18 cellular contexts compared by ENCODE assay signal in the genomic region with DNA sequence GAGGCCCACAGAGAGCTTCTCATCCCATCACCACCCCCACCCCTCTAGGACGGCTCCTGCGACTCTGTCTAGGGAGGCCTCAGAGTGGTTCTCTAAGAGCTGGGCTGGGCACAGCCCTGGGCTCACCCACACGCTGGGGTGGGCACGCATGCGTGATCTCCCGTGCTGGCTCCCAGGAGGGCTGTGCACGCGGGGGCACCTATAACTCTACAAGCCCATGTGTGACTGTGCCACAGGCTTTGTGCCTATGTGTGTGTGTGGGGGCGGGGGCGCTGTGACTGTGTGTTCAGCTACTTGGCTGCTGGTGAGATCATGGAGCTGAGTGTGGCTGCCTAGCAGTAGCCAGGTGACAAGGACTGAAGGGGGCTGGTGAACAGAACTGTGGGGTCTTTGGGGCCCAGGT. TPM values are rescaled to one million over a fixed set of nuclear protein-coding genes. Genes with fewer than 3 reads are reported as not detected.
A peak's percentile ranks its signal among the peaks of the same experiment; 100 is the strongest.
DNase-seq lines count a peak whose midpoint lies in the region; ATAC-seq and TF ChIP-seq lines count a peak whose summit lies in the region.
"Had no signal": no experiment of that assay in that cellular context is flagged by ENCODE, and none has a peak within 500 bp of the region (broad histone marks: within the 10 kb centered on the region; RNA-seq: fewer than 3 reads in every experiment).

No MANE protein-coding gene starts in this region.

- H3K27ac ChIP-seq in PC-3 (ENCODE audit: low read length) (no peak overlapping the region), dorsolateral prefrontal cortex (peak overlapping the region in 52 of 59 donors; percentile 23 to 94 (median 79))
- H3K27ac ChIP-seq: KMS-11 had no signal

- no peak overlapping the region for H2AFZ ChIP-seq in PC-3 (ENCODE audit: low read length)

- H3K9me2 ChIP-seq in PC-3 (replicated peaks; ENCODE audit: low read length), result no peaks in the 10 kb centered on the region

- no peak for ATAC-seq in activated T-cell treated with anti-CD3 and anti-CD28 coated beads, Interleukin-2, amount 50 U/mL, for 4 hours
- ATAC-seq in PC-3, result no peak

- H3K4me1 Mint-ChIP-seq in activated T-cell treated with anti-CD3 and anti-CD28 coated beads, Interleukin-2, amount 50 U/mL, for 24 hours (ENCODE audit: low read depth), result peaks cover 23% of the 10 kb centered on the region
- H3K4me1 Mint-ChIP-seq in activated T-cell treated with anti-CD3 and anti-CD28 coated beads, Interleukin-2, amount 50 U/mL, for 4 hours (ENCODE audit: low read depth), result peaks cover 19% of the 10 kb centered on the region
- H3K4me1 Mint-ChIP-seq in T-helper 2 cell treated with Interferon-gamma antibody and Interleukin-4, amounts not matched to agents 5 μg/mL and 100 μg/mL, for 36 hours (ENCODE audit: low read depth), result peaks cover 8% of the 10 kb centered on the region

- H3K36me3 ChIP-seq in PC-3 (ENCODE audit: low read depth, low read length), result no peaks in the 10 kb centered on the region

- H3K27me3 Mint-ChIP-seq in activated T-cell treated with anti-CD3 and anti-CD28 coated beads, Interleukin-2, amount 50 U/mL, for 24 hours, result peaks cover 54% of the 10 kb centered on the region
- peaks cover 39% of the 10 kb centered on the region for H3K27me3 Mint-ChIP-seq in activated T-cell treated with anti-CD3 and anti-CD28 coated beads, Interleukin-2, amount 50 U/mL, for 4 hours (ENCODE audit: low read depth)
- peaks cover 45% of the 10 kb centered on the region for H3K27me3 Mint-ChIP-seq in T-helper 2 cell treated with Interferon-gamma antibody and Interleukin-4, amounts not matched to agents 5 μg/mL and 100 μg/mL, for 36 hours (ENCODE audit: low read depth)

- BruUV-seq in PC-3 (replicated peaks; lab: Mats Ljungman, UMichigan), result no TSS peak

- H3K9me3 ChIP-seq in PC-3 (ENCODE audit: low read length), result no peaks in the 10 kb centered on the region

- peaks cover 14% of the 10 kb centered on the region for H3K4me1 ChIP-seq in PC-3 (ENCODE audit: insufficient read depth, low read length)

- in situ Hi-C loops in KBM-7 (cut with MboI; ENCODE audit: low pct_unique_long_range_greater_than_20kb, low sequenced_read_pairs), result no loop called here

- no peaks in the 10 kb centered on the region for H3K36me3 Mint-ChIP-seq in activated T-cell treated with anti-CD3 and anti-CD28 coated beads, Interleukin-2, amount 50 U/mL, for 24 hours (ENCODE audit: low read depth)
- no peaks in the 10 kb centered on the region for H3K36me3 Mint-ChIP-seq in activated T-cell treated with anti-CD3 and anti-CD28 coated beads, Interleukin-2, amount 50 U/mL, for 4 hours (ENCODE audit: insufficient read depth)
- no peaks in the 10 kb centered on the region for H3K36me3 Mint-ChIP-seq in T-helper 2 cell treated with Interferon-gamma antibody and Interleukin-4, amounts not matched to agents 5 μg/mL and 100 μg/mL, for 36 hours (ENCODE audit: low read depth)
- H3K36me3 Mint-ChIP-seq: CD4-positive, alpha-beta memory T cell had no signal

- no peaks in the 10 kb centered on the region for H3K79me2 ChIP-seq in PC-3 (ENCODE audit: low read length)

- H3K4me3 Mint-ChIP-seq in activated T-cell treated with anti-CD3 and anti-CD28 coated beads, Interleukin-2, amount 50 U/mL, for 24 hours, result no peak overlapping the region
- no peak overlapping the region for H3K4me3 Mint-ChIP-seq in activated T-cell treated with anti-CD3 and anti-CD28 coated beads, Interleukin-2, amount 50 U/mL, for 4 hours
- H3K4me3 Mint-ChIP-seq in T-helper 2 cell treated with Interferon-gamma antibody and Interleukin-4, amounts not matched to agents 5 μg/mL and 100 μg/mL, for 36 hours, result no peak overlapping the region
- H3K4me3 Mint-ChIP-seq: T-helper 1 cell treated with Interleukin-12 subunit alpha and Interleukin-12 subunit beta and Interleukin-4 antibody, amounts not matched to agents 30 μg/mL and 1 μg/mL, for 36 hours had no signal

- H4K20me1 ChIP-seq in PC-3 (ENCODE audit: low read length), result no peaks in the 10 kb centered on the region

- H3K9ac ChIP-seq in PC-3 (ENCODE audit: low read length), result no peak overlapping the region
- H3K9ac ChIP-seq: KMS-11 had no signal

- POLR2A ChIA-PET in PC-3 (lab: Charles Lee; ENCODE audit: unreplicated experiment), result no interaction called here

- intact Hi-C loops in PC-3 (cut with micrococcal nuclease) (loop anchor here (5.0 to 10.0 kb wide), 2 partner anchors 100 to 137 kb away; a partner anchor contains a TSS), dorsolateral prefrontal cortex (cut with DNase I) (loop anchor here (10.0 kb wide), 5 partner anchors 137 to 687 kb away; a partner anchor contains a TSS)

- CTCF ChIA-PET in PC-3 (lab: Charles Lee), result interaction anchor here (0.5 kb wide), 1 partner anchor 321 kb away, joined by 3 read pairs; no protein-coding TSS in a partner anchor

- no peak overlapping the region for H3K4me2 ChIP-seq in PC-3 (ENCODE audit: low read length)
- H3K4me2 ChIP-seq: KMS-11 had no signal

- DNase-seq in activated T-cell treated with anti-CD3 and anti-CD28 coated beads, Interleukin-2, amount 50 U/mL, for 24 hours, result peak; percentile 38
- DNase-seq in activated T-cell treated with anti-CD3 and anti-CD28 coated beads, Interleukin-2, amount 50 U/mL, for 4 hours, result no peak
- no peak for DNase-seq in PC-3
- peak; percentile 20 to 91 (median 84) for DNase-seq in dorsolateral prefrontal cortex
- peak; percentile 74 for DNase-seq in putamen (ENCODE audit: low spot score)
- no peak for DNase-seq in KBM-7
- DNase-seq in T-helper 2 cell treated with Interferon-gamma antibody and Interleukin-4, amounts not matched to agents 5 μg/mL and 100 μg/mL, for 36 hours (ENCODE audit: low spot score), result no peak
- no peak for DNase-seq in NCI-H1417 treated with DMSO at 0.1 percent for 48 hours (lab: John Stamatoyannopoulos, UW)
- DNase-seq: ACHN; CD4-positive, alpha-beta memory T cell; DND-41; NCI-H1092; SHP77 had no signal

- H3K27me3 ChIP-seq in PC-3 (ENCODE audit: low read length), result no peaks in the 10 kb centered on the region
- H3K27me3 ChIP-seq in dorsolateral prefrontal cortex, result peaks cover 0 to 15% (median 0%) of the 10 kb centered on the region in 45 donors

- H3K27ac Mint-ChIP-seq in activated T-cell treated with anti-CD3 and anti-CD28 coated beads, Interleukin-2, amount 50 U/mL, for 24 hours, result no peak overlapping the region
- no peak overlapping the region for H3K27ac Mint-ChIP-seq in T-helper 2 cell treated with Interferon-gamma antibody and Interleukin-4, amounts not matched to agents 5 μg/mL and 100 μg/mL, for 36 hours
- H3K27ac Mint-ChIP-seq: T-helper 1 cell treated with Interleukin-12 subunit alpha and Interleukin-12 subunit beta and Interleukin-4 antibody, amounts not matched to agents 30 μg/mL and 1 μg/mL, for 36 hours had no signal

- no peaks in the 10 kb centered on the region for H3K9me3 Mint-ChIP-seq in activated T-cell treated with anti-CD3 and anti-CD28 coated beads, Interleukin-2, amount 50 U/mL, for 24 hours
- H3K9me3 Mint-ChIP-seq in activated T-cell treated with anti-CD3 and anti-CD28 coated beads, Interleukin-2, amount 50 U/mL, for 4 hours, result no peaks in the 10 kb centered on the region
- H3K9me3 Mint-ChIP-seq in T-helper 2 cell treated with Interferon-gamma antibody and Interleukin-4, amounts not matched to agents 5 μg/mL and 100 μg/mL, for 36 hours, result no peaks in the 10 kb centered on the region
- H3K9me3 Mint-ChIP-seq: CD4-positive, alpha-beta memory T cell; T-helper 1 cell treated with Interleukin-12 subunit alpha and Interleukin-12 subunit beta and Interleukin-4 antibody, amounts not matched to agents 30 μg/mL and 1 μg/mL, for 36 hours had no signal

- TF ChIP-seq CTCF in PC-3 (conservative IDR thresholded peaks at IDR 0.05; ENCODE audit: low read depth, low read length) (0 out of 2 replicates have a peak, but pooled peaks have one; percentile 13), dorsolateral prefrontal cortex (IDR thresholded peaks at IDR 0.05 in 54 of 56, conservative IDR thresholded peaks at IDR 0.05 in 2 of 56; ENCODE audit: low read depth in 1 of 56, partially characterized antibody in 56 of 56) (no peak)

- H3K4me3 ChIP-seq in PC-3 (ENCODE audit: low read length) (no peak overlapping the region), dorsolateral prefrontal cortex (peak overlapping the region in 7 of 59 donors; percentile 42 to 61 (median 57))

- H3F3A ChIP-seq in PC-3 (ENCODE audit: low read length, unreplicated experiment), result no peaks in the 10 kb centered on the region

RNA-seq across cellular contexts. Expression of a gene that starts 32.2 kb away (rescaled TPM):
- total RNA-seq in activated T-cell treated with anti-CD3 and anti-CD28 coated beads, Interleukin-2, amount 50 U/mL, for 4 hours, result 10 to 100 TPM; 47.3 to 52.9 (median 50.3) TPM
- total RNA-seq in PC-3 (2014; rRNA removed) (67.5 and 71.4 TPM in 2 replicates), dorsolateral prefrontal cortex (100 to 1,000 TPM in 34 of 120 experiments, 10 to 100 TPM in 86; 50.3 to 125 (median 89.3) TPM)

RNA-seq across cellular contexts. Expression of a gene that starts 32.3 kb away (rescaled TPM):
- not detected for total RNA-seq in activated T-cell treated with anti-CD3 and anti-CD28 coated beads, Interleukin-2, amount 50 U/mL, for 4 hours
- total RNA-seq in PC-3 (2014; rRNA removed) (not detected in 2 replicates), dorsolateral prefrontal cortex (1 to 10 TPM in 113 of 120 experiments, under 1 TPM in 3, not detected in 4; 0.79 to 8.3 (median 3.3) TPM)
- total RNA-seq: cardiac septum; CD4-positive, alpha-beta memory T cell; myocyte; pulmonary artery endothelial cell had no signal

RNA-seq across cellular contexts. Expression of a gene that starts 34.3 kb away (rescaled TPM):
- total RNA-seq in activated T-cell treated with anti-CD3 and anti-CD28 coated beads, Interleukin-2, amount 50 U/mL, for 4 hours, result 1 to 10 TPM; 4.2 to 5.1 (median 4.7) TPM
- total RNA-seq in PC-3 (2014; rRNA removed), result 7.0 and 8.9 TPM in 2 replicates
- 10 to 100 TPM; 39.9 to 86.0 (median 58.2) TPM for total RNA-seq in dorsolateral prefrontal cortex

Comparison
In these comparisons a context has a peak if more than half of its experiments do, and no peak if none do; other contexts are left out.
1. DNase-seq: peak in activated T-cell treated with anti-CD3 and anti-CD28 coated beads, Interleukin-2, amount 50 U/mL, for 24 hours (single experiment), dorsolateral prefrontal cortex (10 of 10) and putamen (single experiment); none in activated T-cell treated with anti-CD3 and anti-CD28 coated beads, Interleukin-2, amount 50 U/mL, for 4 hours (single experiment), PC-3 (single experiment), KBM-7 (single experiment), T-helper 2 cell treated with Interferon-gamma antibody and Interleukin-4, amounts not matched to agents 5 μg/mL and 100 μg/mL, for 36 hours (single experiment) and NCI-H1417 treated with DMSO at 0.1 percent for 48 hours (single experiment).